Comparison of ENCODE assay signal across 22 cellular contexts in the genomic region with DNA sequence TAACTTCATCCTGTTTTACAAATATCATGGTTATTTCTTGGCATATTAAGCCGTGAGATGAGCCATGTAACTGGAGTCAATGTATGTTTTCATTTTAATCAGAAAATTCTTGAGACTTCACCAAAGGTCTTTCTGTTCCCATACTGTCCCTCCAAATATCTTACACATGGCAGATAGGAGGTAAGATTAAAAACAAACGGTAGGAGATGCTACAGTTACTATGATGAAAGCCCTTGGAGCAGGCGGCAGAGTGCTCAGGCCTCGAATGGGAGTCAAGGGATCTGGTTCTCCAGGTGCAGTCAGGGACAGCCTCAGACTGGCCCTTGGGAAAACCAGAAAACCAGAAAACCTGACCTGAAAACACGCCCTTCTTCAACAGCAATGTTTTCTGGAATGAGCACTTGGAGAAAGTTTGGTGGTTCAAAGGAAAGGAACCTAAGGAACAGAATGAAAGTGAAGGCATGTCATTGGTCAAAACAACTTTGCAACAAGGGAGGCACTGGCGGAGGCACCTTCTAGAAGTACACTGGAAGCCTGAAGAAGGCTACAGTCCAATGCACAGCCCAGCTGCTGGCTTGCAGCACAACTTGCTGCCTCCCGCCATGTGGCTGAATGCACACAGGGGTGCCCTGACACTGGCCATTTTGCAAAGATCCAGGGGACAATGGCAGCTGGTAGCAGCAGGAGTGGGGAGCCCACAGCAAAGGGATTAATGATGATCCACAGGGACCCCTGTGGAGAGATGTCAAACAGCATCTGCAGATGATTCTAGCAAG.
"Had no signal": no experiment of that assay in that cellular context is flagged by ENCODE, and none has a peak within 500 bp of the region (broad histone marks: within the 10 kb centered on the region; RNA-seq: fewer than 3 reads in every experiment).

No MANE protein-coding gene starts in this region.

- H3K4me1 ChIP-seq: colonic mucosa had no signal

- ATAC-seq: natural killer cell treated with Interleukin-12 subunit alpha and Interleukin-12 subunit beta and Interleukin-15 and Interleukin-18, amount 100 ng/mL, for 72 hours had no signal

- H3K27me3 ChIP-seq: colonic mucosa, esophagus squamous epithelium, spleen, tibial nerve had no signal

- H3K36me3 ChIP-seq: colonic mucosa, esophagus squamous epithelium, left ventricle myocardium inferior, spleen, tibial nerve had no signal

- H3K9me3 ChIP-seq: colonic mucosa had no signal

- H3K27ac ChIP-seq: colonic mucosa, epithelial cell of prostate, esophagus squamous epithelium, left ventricle myocardium inferior, spleen, tibial nerve had no signal

- H3K4me3 ChIP-seq: colonic mucosa, esophagus squamous epithelium, left ventricle myocardium inferior, lung, spleen, tibial nerve had no signal

- DNase-seq: activated CD4-positive, alpha-beta T cell treated with anti-CD3 and anti-CD28 coated beads for 4 hours; activated CD4-positive, alpha-beta T cell treated with anti-CD3 and anti-CD28 coated beads, Interleukin-2, amount 50 U/mL, for 4 hours; activated effector memory CD4-positive, alpha-beta T cell treated with Interleukin-2 at 50 U/mL for 16 hours; activated naive CD4-positive, alpha-beta T cell treated with Interleukin-2 at 50 U/mL for 16 hours; activated T-cell treated with anti-CD3 and anti-CD28 coated beads for 4 hours; activated T-cell treated with anti-CD3 and anti-CD28 coated beads, Interleukin-2, amount 50 U/mL, for 72 hours; anterior cingulate cortex; cerebellar nuclear complex; colonic mucosa; effector CD8-positive, alpha-beta T cell; esophagus squamous epithelium; foreskin melanocyte; left ventricle myocardium inferior; mesendoderm; right cardiac atrium; spleen; stimulated activated CD4-positive, alpha-beta T cell treated with anti-CD3 and anti-CD28 coated beads, Interleukin-2, amount 100 ng/mL, for 48 hours; stimulated activated naive CD4-positive, alpha-beta T cell treated with Interleukin-2 at 50 U/mL for 16 hours had no signal
